18 cellular contexts compared by ENCODE assay signal in the genomic region with DNA sequence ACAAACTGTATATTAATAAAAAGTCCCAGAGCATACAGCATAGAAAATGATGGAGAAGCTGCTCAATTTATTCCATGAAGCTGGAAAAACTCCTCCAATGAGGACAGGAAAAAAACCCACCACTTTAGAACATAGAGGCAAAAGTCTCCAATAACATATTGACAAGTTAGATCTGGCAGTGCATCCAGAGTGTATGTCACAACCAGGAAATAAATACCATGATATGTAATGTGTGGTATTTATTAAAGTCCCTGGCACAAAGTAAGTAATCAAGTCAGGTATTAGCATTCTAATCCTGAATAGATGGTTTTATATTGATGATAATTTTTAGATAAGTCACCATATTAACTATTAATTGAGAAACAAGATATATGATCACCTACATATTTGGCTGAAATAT.
"Had no signal": no experiment of that assay in that cellular context is flagged by ENCODE, and none has a peak within 500 bp of the region (broad histone marks: within the 10 kb centered on the region; RNA-seq: fewer than 3 reads in every experiment).

No MANE protein-coding gene starts in this region.

- H3K9me3 ChIP-seq: left ventricle myocardium inferior, thyroid gland had no signal

- H3K27ac ChIP-seq: left ventricle myocardium inferior, thyroid gland had no signal

- H3K36me3 ChIP-seq: left ventricle myocardium inferior, thyroid gland had no signal

- DNase-seq: activated B cell treated with CpG ODN at 0.5 μM for 24 hours; activated CD4-positive, alpha-beta T cell treated with anti-CD3 and anti-CD28 coated beads for 36 hours; activated CD4-positive, alpha-beta T cell treated with anti-CD3 and anti-CD28 coated beads, Interleukin-2, amount 50 U/mL, for 48 hours; activated CD8-positive, alpha-beta memory T cell treated with anti-CD3 and anti-CD28 coated beads, Interleukin-2, amount 50 U/mL, for 48 hours; activated naive CD4-positive, alpha-beta T cell; activated T-cell treated with anti-CD3 and anti-CD28 coated beads, Interleukin-2, amount 50 U/mL, for 4 hours; dermis blood vessel endothelial cell; effector CD8-positive, alpha-beta T cell; glutamatergic neuron; hippocampal formation; left ventricle myocardium inferior; midbrain; nephron progenitor cell; stimulated activated CD4-positive, alpha-beta T cell treated with anti-CD3 and anti-CD28 coated beads, Interleukin-4, amount 100 ng/mL, for 4 hours; substantia nigra; T1000; thyroid gland had no signal

- FAIRE-seq: frontal cortex had no signal

- H3K27me3 ChIP-seq: thyroid gland had no signal

- H3K4me1 ChIP-seq: left ventricle myocardium inferior had no signal

- ATAC-seq: activated CD4-positive, alpha-beta T cell treated with anti-CD3 and anti-CD28 coated beads for 36 hours; activated T-cell treated with anti-CD3 and anti-CD28 coated beads, Interleukin-2, amount 50 U/mL, for 4 hours had no signal

- H3K4me3 ChIP-seq: left ventricle myocardium inferior, thyroid gland had no signal
